9 cellular contexts compared by ENCODE assay signal in the genomic region with DNA sequence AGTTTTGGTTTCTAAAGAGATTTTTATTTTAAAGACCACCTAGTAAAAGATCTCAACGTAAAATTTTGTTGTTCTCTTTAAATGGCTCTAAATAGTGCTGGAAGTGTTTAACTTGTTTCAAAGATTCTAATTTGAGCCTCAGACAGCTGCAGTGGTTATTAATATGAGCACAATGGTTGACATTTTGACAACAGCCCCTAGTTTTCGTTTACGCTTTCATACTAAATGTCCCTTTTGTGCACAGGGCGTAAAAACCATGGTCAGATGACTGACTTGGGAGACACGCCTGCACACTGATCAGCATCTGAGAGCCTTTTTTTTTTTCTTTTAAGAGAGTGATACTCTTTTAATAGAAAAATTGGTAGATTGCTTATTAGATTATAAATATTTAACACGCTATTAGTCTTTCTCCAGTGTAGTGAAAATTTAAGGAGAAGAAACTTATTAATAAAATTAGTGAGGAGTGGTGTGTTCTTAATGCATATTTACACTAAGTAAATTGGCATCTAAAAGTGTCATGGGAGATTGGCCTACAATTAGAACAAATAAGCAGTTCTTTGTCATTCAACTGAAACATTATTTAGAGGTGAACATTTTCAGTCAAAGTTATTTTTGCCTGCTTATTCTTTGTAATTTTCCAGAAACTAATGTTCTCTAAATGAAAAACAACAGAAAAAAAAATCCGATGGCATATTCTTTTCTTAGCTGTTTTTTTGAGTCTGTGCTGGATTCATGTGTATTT.
DNase-seq lines count a peak whose midpoint lies in the region; ATAC-seq and TF ChIP-seq lines count a peak whose summit lies in the region.
"Had no signal": no experiment of that assay in that cellular context is flagged by ENCODE, and none has a peak within 500 bp of the region (broad histone marks: within the 10 kb centered on the region; RNA-seq: fewer than 3 reads in every experiment).

No MANE protein-coding gene starts in this region.

- H3K27me3 Mint-ChIP-seq in brain (peaks cover 10% of the 10 kb centered on the region), mesothelial cell of epicardium (ENCODE audit: low read depth) (no peaks in the 10 kb centered on the region)
- H3K27me3 Mint-ChIP-seq in activated CD4-positive, alpha-beta T cell treated with anti-CD3 and anti-CD28 coated beads for 36 hours = peaks cover 2% of the 10 kb centered on the region

- intact Hi-C loops in activated CD4-positive, alpha-beta T cell treated with anti-CD3 and anti-CD28 coated beads for 36 hours (cut with DNase I, micrococcal nuclease) = no loop called here

- H3K4me1 Mint-ChIP-seq in brain = peaks cover 35% of the 10 kb centered on the region
- H3K4me1 Mint-ChIP-seq in mesothelial cell of epicardium = no peaks in the 10 kb centered on the region
- H3K4me1 Mint-ChIP-seq in activated CD4-positive, alpha-beta T cell treated with anti-CD3 and anti-CD28 coated beads for 36 hours = no peaks in the 10 kb centered on the region

- peak; percentile 88 for ATAC-seq in GM19023 (IDR thresholded peaks at IDR 0.05; ENCODE audit: unreplicated experiment)
- peak; percentile 85 for ATAC-seq in HG02852 (IDR thresholded peaks at IDR 0.05; ENCODE audit: unreplicated experiment)
- ATAC-seq in HG02610 (IDR thresholded peaks at IDR 0.05; ENCODE audit: unreplicated experiment) = no peak
- no peak for ATAC-seq in activated CD4-positive, alpha-beta T cell treated with anti-CD3 and anti-CD28 coated beads for 36 hours
- no peak for ATAC-seq in HG03460 (IDR thresholded peaks at IDR 0.05; ENCODE audit: unreplicated experiment)

- H3K9me3 Mint-ChIP-seq in brain (peaks cover 16 to 25% (median 20%) of the 10 kb centered on the region in 5 experiments), mesothelial cell of epicardium (peaks cover 20% of the 10 kb centered on the region)
- H3K9me3 Mint-ChIP-seq in activated CD4-positive, alpha-beta T cell treated with anti-CD3 and anti-CD28 coated beads for 36 hours (ENCODE audit: low read depth) = peaks cover 8% of the 10 kb centered on the region

- no peak overlapping the region for H3K4me3 Mint-ChIP-seq in brain
- no peak overlapping the region for H3K4me3 Mint-ChIP-seq in mesothelial cell of epicardium
- H3K4me3 Mint-ChIP-seq in activated CD4-positive, alpha-beta T cell treated with anti-CD3 and anti-CD28 coated beads for 36 hours = no peak overlapping the region

- CTCF ChIA-PET in activated CD4-positive, alpha-beta T cell treated with anti-CD3 and anti-CD28 coated beads for 36 hours (lab: Charles Lee) = no interaction called here

- no peak for TF ChIP-seq CTCF in brain (conservative IDR thresholded peaks at IDR 0.05)
- no peak for TF ChIP-seq CTCF in mesothelial cell of epicardium (IDR thresholded peaks at IDR 0.05; ENCODE audit: unreplicated experiment)

- H3K36me3 Mint-ChIP-seq in brain = peaks cover 15% of the 10 kb centered on the region
- H3K36me3 Mint-ChIP-seq in mesothelial cell of epicardium = peaks cover 6% of the 10 kb centered on the region
- no peaks in the 10 kb centered on the region for H3K36me3 Mint-ChIP-seq in activated CD4-positive, alpha-beta T cell treated with anti-CD3 and anti-CD28 coated beads for 36 hours (ENCODE audit: low read depth)

- POLR2A ChIA-PET in activated CD4-positive, alpha-beta T cell treated with anti-CD3 and anti-CD28 coated beads for 36 hours (lab: Charles Lee) = no interaction called here

- DNase-seq in mesothelial cell of epicardium (ENCODE audit: low spot score in 2 of 2, unreplicated experiment in 2 of 2) = no peak
- no peak for DNase-seq in activated CD4-positive, alpha-beta T cell treated with anti-CD3 and anti-CD28 coated beads for 36 hours
- DNase-seq: mammary epithelial cell, NCI-H446 had no signal

- H3K27ac Mint-ChIP-seq in brain (peak overlapping the region; percentile 14 to 83 (median 63)), mesothelial cell of epicardium (no peak overlapping the region)
- H3K27ac Mint-ChIP-seq in activated CD4-positive, alpha-beta T cell treated with anti-CD3 and anti-CD28 coated beads for 36 hours = no peak overlapping the region

Comparison
In these comparisons a context has a peak if more than half of its experiments do, and no peak if none do; other contexts are left out.
1. ATAC-seq: peak in GM19023 (single experiment) and HG02852 (single experiment); none in HG02610 (single experiment), activated CD4-positive, alpha-beta T cell treated with anti-CD3 and anti-CD28 coated beads for 36 hours (single experiment) and HG03460 (single experiment).
2. H3K27ac Mint-ChIP-seq: peak in brain (5 of 5); none in mesothelial cell of epicardium (single experiment) and activated CD4-positive, alpha-beta T cell treated with anti-CD3 and anti-CD28 coated beads for 36 hours (single experiment).